Comparison of ENCODE assay signal across 15 cellular contexts in the genomic region with DNA sequence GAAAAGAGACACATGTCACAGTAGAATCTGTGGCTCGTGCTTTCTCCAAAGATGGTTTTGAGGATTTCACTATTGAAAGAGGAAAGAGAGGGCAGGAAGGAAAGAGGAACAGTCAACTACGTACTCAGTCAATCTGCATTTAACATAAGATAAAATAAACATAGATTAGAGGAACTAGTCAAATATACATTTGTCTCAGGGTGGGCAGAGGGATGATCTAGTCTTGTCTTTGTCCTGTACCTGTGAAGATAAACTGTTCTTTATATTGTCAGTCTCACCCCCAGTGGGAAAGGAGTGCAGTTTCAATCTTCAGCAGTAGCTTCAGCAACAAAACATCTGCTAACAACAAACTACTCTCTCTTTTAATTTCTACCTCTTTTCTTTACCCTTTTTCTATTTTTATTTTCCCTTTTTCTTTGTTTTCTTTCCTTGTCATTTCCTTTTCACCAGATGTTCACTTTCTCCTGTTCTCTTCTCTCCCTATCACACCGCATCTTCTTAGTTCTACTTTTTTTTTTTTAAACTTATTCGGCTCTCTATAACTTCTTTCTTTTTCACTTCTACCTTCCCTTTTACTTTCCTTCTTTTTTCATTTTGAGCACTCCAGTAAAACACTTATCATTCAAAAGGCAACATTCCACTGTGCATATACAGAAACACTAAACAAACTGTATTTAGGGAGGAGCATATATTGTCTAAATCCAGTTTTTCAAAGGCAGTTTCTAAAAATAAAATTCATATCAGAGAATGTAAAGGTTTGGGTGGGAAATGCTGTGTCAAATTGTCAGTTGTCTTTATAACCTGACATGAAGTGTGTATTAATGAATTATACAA. TPM values are rescaled to one million over a fixed set of nuclear protein-coding genes. Genes with fewer than 3 reads are reported as not detected.
DNase-seq lines count a peak whose midpoint lies in the region; ATAC-seq and TF ChIP-seq lines count a peak whose summit lies in the region.
"Had no signal": no experiment of that assay in that cellular context is flagged by ENCODE, and none has a peak within 500 bp of the region (broad histone marks: within the 10 kb centered on the region; RNA-seq: fewer than 3 reads in every experiment).

No MANE protein-coding gene starts in this region.

- H3K9ac ChIP-seq in endodermal cell (ENCODE audit: extremely low read depth, low read length, poor library complexity, severe bottlenecking): no peak overlapping the region

- WGBS in endodermal cell (ENCODE audit: insufficient coverage in 1 of 2, insufficient read length in 1 of 2), 2 experiments: 87 to 91% methylated on average over 1 to 3 of the region's 4 CpGs

- H3K27ac Mint-ChIP-seq in endodermal cell: no peak overlapping the region
- H3K27ac Mint-ChIP-seq: H9 had no signal

- H3K9me3 Mint-ChIP-seq in endodermal cell: no peaks in the 10 kb centered on the region
- H3K9me3 Mint-ChIP-seq: H9 had no signal

- H3K27me3 ChIP-seq in endodermal cell (ENCODE audit: control insufficient read depth, insufficient read depth, low read length, poor library complexity, severe bottlenecking): no peaks in the 10 kb centered on the region
- H3K27me3 ChIP-seq: ovary, tibial nerve had no signal

- H3K27ac ChIP-seq in endodermal cell (ENCODE audit: low read depth, low read length): no peak overlapping the region
- H3K27ac ChIP-seq: ovary, tibial nerve had no signal

- H3K4me1 ChIP-seq in endodermal cell (ENCODE audit: control insufficient read depth, insufficient read depth, low read length): no peaks in the 10 kb centered on the region

- peaks cover 6% of the 10 kb centered on the region for H3K27me3 Mint-ChIP-seq in endodermal cell (ENCODE audit: insufficient read depth)

- DNase-seq in Ammon's horn (ENCODE audit: low spot score): peak; percentile 11
- DNase-seq in endodermal cell: no peak
- DNase-seq in NK-92 treated with Interleukin-12 subunit alpha and Interleukin-12 subunit beta, amount 100 ng/mL, for 24 hours (lab: John Stamatoyannopoulos, UW): no peak
- DNase-seq in stimulated activated CD4-positive, alpha-beta T cell treated with anti-CD3 and anti-CD28 coated beads, Interleukin-2, amount 100 ng/mL, for 24 hours: no peak
- DNase-seq in NCI-H226: no peak
- DNase-seq: activated CD4-positive, CD25-positive, alpha-beta regulatory T cell treated with anti-CD3 and anti-CD28 coated beads, Interleukin-2, amount 50 U/mL, for 72 hours; activated T-cell treated with anti-CD3 and anti-CD28 coated beads for 4 hours; H9; NCI-H1105 treated with DMSO at 0.1 percent for 48 hours; ovary had no signal

- H3K9me3 ChIP-seq in endodermal cell (ENCODE audit: control insufficient read depth, low read length): no peaks in the 10 kb centered on the region
- H3K9me3 ChIP-seq: ovary, tibial nerve had no signal

- H3K36me3 ChIP-seq in endodermal cell (ENCODE audit: control insufficient read depth, insufficient read depth, low read length): no peaks in the 10 kb centered on the region
- H3K36me3 ChIP-seq: ovary, tibial nerve had no signal

- peaks cover 14% of the 10 kb centered on the region for H3K4me1 Mint-ChIP-seq in endodermal cell
- H3K4me1 Mint-ChIP-seq: H9 had no signal

- ATAC-seq in GM18907 (IDR thresholded peaks at IDR 0.05; ENCODE audit: unreplicated experiment) (peak; percentile 48), HG03066 (IDR thresholded peaks at IDR 0.05; ENCODE audit: low read depth, unreplicated experiment) (peak; percentile 73), GM21515 (IDR thresholded peaks at IDR 0.05; ENCODE audit: unreplicated experiment) (no peak)
- ATAC-seq: Panc1 had no signal

- H3K4me3 Mint-ChIP-seq in endodermal cell: no peak overlapping the region
- H3K4me3 Mint-ChIP-seq: H9 had no signal

- peak overlapping the region; percentile 30 for H3K4me3 ChIP-seq in endodermal cell (ENCODE audit: low read length)
- H3K4me3 ChIP-seq: ovary, tibial nerve had no signal

- no peak for TF ChIP-seq CTCF in endodermal cell (conservative IDR thresholded peaks at IDR 0.05)

- no peaks in the 10 kb centered on the region for H3K36me3 Mint-ChIP-seq in endodermal cell (ENCODE audit: low read depth)

RNA-seq across cellular contexts. Expression of a gene that starts 51.4 kb away (rescaled TPM):
- 1 to 10 TPM in 1 of 2 donors, under 1 TPM in 1; 0.58 to 1.1 TPM for total RNA-seq in endodermal cell
- 5.1 TPM for polyA plus RNA-seq in endodermal cell (2013, experiment 1 of 2)
- polyA plus RNA-seq in endodermal cell (2013, experiment 2 of 2): 4.9 TPM
- total RNA-seq: H9 had no signal
